In the genomic region with DNA sequence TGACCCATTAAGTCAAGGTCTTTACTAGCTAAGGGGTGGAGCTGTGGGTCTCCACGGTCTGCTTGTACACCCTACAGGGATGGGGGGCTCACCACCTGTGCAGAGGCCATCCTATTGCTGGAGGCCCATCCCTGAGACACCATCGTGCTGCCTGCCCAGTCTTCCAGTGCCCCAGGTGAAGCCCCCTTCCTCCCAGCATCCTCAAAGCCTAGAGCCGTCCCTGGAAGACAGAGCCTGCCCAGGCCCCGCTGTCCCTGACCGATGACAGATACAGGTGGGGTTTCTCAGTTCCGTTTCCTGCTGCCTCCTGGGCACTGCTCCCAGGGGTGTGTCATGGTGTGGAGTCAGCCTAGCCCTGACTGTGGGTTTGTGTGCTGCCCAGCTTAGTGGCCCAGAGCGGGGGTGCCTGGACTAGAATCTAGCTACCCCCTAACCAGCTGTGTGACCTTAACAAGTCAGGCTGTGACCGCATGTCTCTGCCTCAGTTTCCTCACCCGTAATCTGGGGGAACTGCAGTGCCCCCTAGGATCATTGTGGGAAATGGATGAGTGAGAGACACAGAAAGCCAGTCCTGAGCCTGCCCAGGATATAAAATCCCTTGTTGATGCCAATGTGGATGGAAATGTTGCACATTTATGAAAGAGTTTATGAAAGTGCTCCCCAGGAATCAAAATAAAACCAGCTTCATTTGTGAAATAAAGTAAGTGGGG, we compare ENCODE assay signal across 16 cellular contexts. TPM values are rescaled to one million over a fixed set of nuclear protein-coding genes. Genes with fewer than 3 reads are reported as not detected.
DNase-seq lines count a peak whose midpoint lies in the region; ATAC-seq and TF ChIP-seq lines count a peak whose summit lies in the region.
"Had no signal": no experiment of that assay in that cellular context is flagged by ENCODE, and none has a peak within 500 bp of the region (broad histone marks: within the 10 kb centered on the region; RNA-seq: fewer than 3 reads in every experiment).

No MANE protein-coding gene starts in this region.

- H3K4me1 Mint-ChIP-seq in activated T-cell treated with anti-CD3 and anti-CD28 coated beads, Interleukin-2, amount 50 U/mL, for 24 hours (ENCODE audit: low read depth), result peaks cover 29% of the 10 kb centered on the region

- intact Hi-C loops in sciatic nerve (cut with DNase I), result no loop called here
- intact Hi-C loops in prostate gland (cut with DNase I), result no loop called here

- no peaks in the 10 kb centered on the region for H3K36me3 ChIP-seq in prostate gland
- H3K36me3 ChIP-seq: neural progenitor cell had no signal

- no peaks in the 10 kb centered on the region for H3K9me3 Mint-ChIP-seq in activated T-cell treated with anti-CD3 and anti-CD28 coated beads, Interleukin-2, amount 50 U/mL, for 24 hours
- H3K9me3 Mint-ChIP-seq: neural progenitor cell had no signal

- no peak overlapping the region for H3K4me3 Mint-ChIP-seq in activated T-cell treated with anti-CD3 and anti-CD28 coated beads, Interleukin-2, amount 50 U/mL, for 24 hours

- no peak overlapping the region for H3K27ac Mint-ChIP-seq in activated T-cell treated with anti-CD3 and anti-CD28 coated beads, Interleukin-2, amount 50 U/mL, for 24 hours
- H3K27ac Mint-ChIP-seq: neural progenitor cell had no signal

- peaks cover 2% of the 10 kb centered on the region for H3K27me3 Mint-ChIP-seq in activated T-cell treated with anti-CD3 and anti-CD28 coated beads, Interleukin-2, amount 50 U/mL, for 24 hours

- no peaks in the 10 kb centered on the region for H3K27me3 ChIP-seq in prostate gland (replicated peaks; ENCODE audit: insufficient read depth)

- H3K4me3 ChIP-seq in fibroblast of mammary gland (ENCODE audit: control insufficient read depth, low read depth, low read length) (no peak overlapping the region), prostate gland (no peak overlapping the region)
- H3K4me3 ChIP-seq: A549, neural progenitor cell had no signal

- no peak for TF ChIP-seq CTCF in fibroblast of mammary gland (conservative IDR thresholded peaks at IDR 0.05; ENCODE audit: control insufficient read depth, insufficient read depth, low read depth, low read length)
- TF ChIP-seq CTCF in prostate gland (IDR thresholded peaks at IDR 0.05), result no peak
- no peak for TF ChIP-seq CTCF in GM10266 (IDR thresholded peaks at IDR 0.05; ENCODE audit: control insufficient read depth, insufficient read depth, low read depth, missing control alignments)

- peaks cover 28% of the 10 kb centered on the region for H3K36me3 Mint-ChIP-seq in activated T-cell treated with anti-CD3 and anti-CD28 coated beads, Interleukin-2, amount 50 U/mL, for 24 hours (ENCODE audit: low read depth)

- H3K4me1 ChIP-seq in prostate gland (replicated peaks), result peaks cover 6% of the 10 kb centered on the region

- DNase-seq in activated T-cell treated with anti-CD3 and anti-CD28 coated beads, Interleukin-2, amount 50 U/mL, for 24 hours, result peak; percentile 28
- DNase-seq in activated T-cell treated with anti-CD3 and anti-CD28 coated beads for 4 hours, result no peak
- DNase-seq in LoVo (ENCODE audit: low spot score), result peak; percentile 9
- peak; percentile 18 for DNase-seq in fibroblast of mammary gland (ENCODE audit: low read depth)
- peak; percentile 32 for DNase-seq in sciatic nerve (ENCODE audit: low spot score)
- no peak for DNase-seq in prostate gland (ENCODE audit: low spot score)
- DNase-seq in GM10266 (ENCODE audit: extremely low spot score), result no peak
- DNase-seq: activated CD4-positive, alpha-beta T cell treated with anti-CD3 and anti-CD28 coated beads for 48 hours; glutamatergic neuron; kidney glomerular epithelial cell; NCI-H1105 treated with DMSO at 0.1 percent for 48 hours; NCI-H510A had no signal

- no peak for TF ChIP-seq POLR2A in prostate gland (IDR thresholded peaks at IDR 0.05)

- H3K27ac ChIP-seq in prostate gland, result no peak overlapping the region
- H3K27ac ChIP-seq: A549, neural progenitor cell had no signal

- 83% methylated on average over 9 of the region's 9 CpGs for WGBS in prostate gland

- no peaks in the 10 kb centered on the region for H3K9me3 ChIP-seq in prostate gland
- H3K9me3 ChIP-seq: A549 had no signal

- no peak for ATAC-seq in sciatic nerve
- ATAC-seq in HG03175 (IDR thresholded peaks at IDR 0.05; ENCODE audit: unreplicated experiment), result no peak
- ATAC-seq: A549 had no signal

RNA-seq across cellular contexts. Expression of a gene that starts 2.0 kb away (rescaled TPM):
- total RNA-seq in sciatic nerve, result not detected
- total RNA-seq in prostate gland, result not detected
- total RNA-seq: T-helper 2 cell treated with Interferon-gamma antibody and Interleukin-4, amounts not matched to agents 100 ng/mL and 5 ng/mL, for 36 hours had no signal

RNA-seq across cellular contexts. Expression of a gene that starts 2.3 kb away (rescaled TPM):
- total RNA-seq in sciatic nerve (124 TPM), prostate gland (100 to 1,000 TPM; 156 to 179 TPM)

Comparison
In these comparisons a context has a peak if more than half of its experiments do, and no peak if none do; other contexts are left out.
1. DNase-seq: peak in activated T-cell treated with anti-CD3 and anti-CD28 coated beads, Interleukin-2, amount 50 U/mL, for 24 hours (single experiment), LoVo (single experiment), fibroblast of mammary gland (single experiment) and sciatic nerve (single experiment); none in activated T-cell treated with anti-CD3 and anti-CD28 coated beads for 4 hours (single experiment), prostate gland (single experiment) and GM10266 (single experiment).